ENCODE assay signal across 1 cellular context in the genomic region with DNA sequence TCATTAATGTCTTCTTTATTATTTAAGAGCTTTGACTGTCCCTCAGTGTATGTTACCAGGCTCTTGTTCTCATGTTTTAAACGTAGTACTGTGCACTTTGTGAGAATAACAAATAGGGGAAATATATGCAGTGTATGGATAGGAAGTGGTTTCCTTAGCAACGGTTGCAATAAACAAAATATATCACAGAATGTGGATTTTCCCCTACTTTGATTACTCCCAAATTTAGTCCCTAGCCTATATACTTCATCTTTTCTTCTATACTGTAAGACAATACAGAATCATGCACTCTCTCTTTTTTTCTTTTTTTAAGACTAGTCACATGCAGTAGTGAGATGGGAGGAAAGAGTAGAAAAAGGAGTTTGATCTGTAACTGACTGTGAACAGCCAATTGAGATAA.
TF ChIP-seq lines count a peak whose summit lies in the region.

No MANE protein-coding gene starts in this region.

TF ChIP-seq in GM12878, 131 proteins besides CTCF, POLR2A, EP300 and RAD21 (continued from another document):
- TF ChIP-seq, protein P1, sequence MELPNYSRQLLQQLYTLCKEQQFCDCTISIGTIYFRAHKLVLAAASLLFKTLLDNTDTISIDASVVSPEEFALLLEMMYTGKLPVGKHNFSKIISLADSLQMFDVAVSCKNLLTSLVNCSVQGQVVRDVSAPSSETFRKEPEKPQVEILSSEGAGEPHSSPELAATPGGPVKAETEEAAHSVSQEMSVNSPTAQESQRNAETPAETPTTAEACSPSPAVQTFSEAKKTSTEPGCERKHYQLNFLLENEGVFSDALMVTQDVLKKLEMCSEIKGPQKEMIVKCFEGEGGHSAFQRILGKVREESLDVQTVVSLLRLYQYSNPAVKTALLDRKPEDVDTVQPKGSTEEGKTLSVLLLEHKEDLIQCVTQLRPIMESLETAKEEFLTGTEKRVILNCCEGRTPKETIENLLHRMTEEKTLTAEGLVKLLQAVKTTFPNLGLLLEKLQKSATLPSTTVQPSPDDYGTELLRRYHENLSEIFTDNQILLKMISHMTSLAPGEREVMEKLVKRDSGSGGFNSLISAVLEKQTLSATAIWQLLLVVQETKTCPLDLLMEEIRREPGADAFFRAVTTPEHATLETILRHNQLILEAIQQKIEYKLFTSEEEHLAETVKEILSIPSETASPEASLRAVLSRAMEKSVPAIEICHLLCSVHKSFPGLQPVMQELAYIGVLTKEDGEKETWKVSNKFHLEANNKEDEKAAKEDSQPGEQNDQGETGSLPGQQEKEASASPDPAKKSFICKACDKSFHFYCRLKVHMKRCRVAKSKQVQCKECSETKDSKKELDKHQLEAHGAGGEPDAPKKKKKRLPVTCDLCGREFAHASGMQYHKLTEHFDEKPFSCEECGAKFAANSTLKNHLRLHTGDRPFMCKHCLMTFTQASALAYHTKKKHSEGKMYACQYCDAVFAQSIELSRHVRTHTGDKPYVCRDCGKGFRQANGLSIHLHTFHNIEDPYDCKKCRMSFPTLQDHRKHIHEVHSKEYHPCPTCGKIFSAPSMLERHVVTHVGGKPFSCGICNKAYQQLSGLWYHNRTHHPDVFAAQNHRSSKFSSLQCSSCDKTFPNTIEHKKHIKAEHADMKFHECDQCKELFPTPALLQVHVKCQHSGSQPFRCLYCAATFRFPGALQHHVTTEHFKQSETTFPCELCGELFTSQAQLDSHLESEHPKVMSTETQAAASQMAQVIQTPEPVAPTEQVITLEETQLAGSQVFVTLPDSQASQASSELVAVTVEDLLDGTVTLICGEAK (IDR thresholded peaks at IDR 0.05; ENCODE audit: borderline replicate concordance) = no peak
- TF ChIP-seq BMI1 (IDR thresholded peaks at IDR 0.05; ENCODE audit: borderline replicate concordance) = peak; percentile 71
- no peak for TF ChIP-seq IKZF1 (conservative IDR thresholded peaks at IDR 0.05)
- TF ChIP-seq RELB (IDR thresholded peaks at IDR 0.05; ENCODE audit: low read depth) = peak; percentile 48; the same call in 1 of the 2 replicates
- no peak for TF ChIP-seq IRF5 (IDR thresholded peaks at IDR 0.05; ENCODE audit: borderline replicate concordance)
- no peak for TF ChIP-seq ELK1 (IDR thresholded peaks at IDR 0.05; ENCODE audit: low read depth, low read length)
- TF ChIP-seq POLR2AphosphoS5 (IDR thresholded peaks at IDR 0.05; ENCODE audit: low read length) = no peak
- no peak for TF ChIP-seq HDGF (IDR thresholded peaks at IDR 0.05)
